ENCODE assay signal across 22 cellular contexts in the genomic region with DNA sequence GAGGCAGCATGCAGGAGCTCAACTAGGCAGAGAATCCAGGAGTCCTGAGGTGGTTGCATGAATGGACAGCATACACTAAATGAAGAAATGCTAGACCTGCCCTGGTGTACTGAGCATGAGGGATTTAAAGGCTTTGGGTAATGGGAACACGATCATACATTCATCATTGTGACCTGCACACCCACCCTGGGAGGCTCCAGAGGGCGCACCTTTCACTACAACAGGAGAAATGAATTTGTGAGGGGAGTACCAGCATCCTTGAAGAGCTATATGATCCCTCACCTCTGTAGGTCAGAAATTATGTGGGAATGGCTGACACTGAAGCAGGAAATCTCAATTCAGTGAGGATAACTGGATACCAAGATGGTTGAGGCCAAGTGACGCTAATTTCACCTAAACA. TPM values are rescaled to one million over a fixed set of nuclear protein-coding genes. Genes with fewer than 3 reads are reported as not detected.
A peak's percentile ranks its signal among the peaks of the same experiment; 100 is the strongest.
DNase-seq lines count a peak whose midpoint lies in the region; ATAC-seq, FAIRE-seq and TF ChIP-seq lines count a peak whose summit lies in the region.
"Had no signal": no experiment of that assay in that cellular context is flagged by ENCODE, and none has a peak within 500 bp of the region (broad histone marks: within the 10 kb centered on the region; RNA-seq: fewer than 3 reads in every experiment).

No MANE protein-coding gene starts in this region.

- H3K27ac ChIP-seq in A549: no peak overlapping the region
- H3K27ac ChIP-seq in GM12878 (ENCODE audit: control insufficient read depth, insufficient read depth): no peak overlapping the region
- no peak overlapping the region for H3K27ac ChIP-seq in gastroesophageal sphincter
- H3K27ac ChIP-seq: HL-60 had no signal

- H3K4me1 ChIP-seq in A549: peaks cover 6% of the 10 kb centered on the region; the same call in 1 of the 3 replicates
- no peaks in the 10 kb centered on the region for H3K4me1 ChIP-seq in Loucy (ENCODE audit: insufficient read depth, low read length, poor library complexity, severe bottlenecking)
- peaks cover 9% of the 10 kb centered on the region; the same call in 1 of the 2 replicates for H3K4me1 ChIP-seq in GM12878 (ENCODE audit: control insufficient read depth, insufficient read depth, low read length)
- no peaks in the 10 kb centered on the region for H3K4me1 ChIP-seq in gastroesophageal sphincter

- H3K9me2 ChIP-seq in Loucy (replicated peaks; ENCODE audit: low read depth, low read length): no peaks in the 10 kb centered on the region
- H3K9me2 ChIP-seq: SK-N-SH had no signal

- peak; percentile 14 to 57; a peak in 3 of 6 replicates for ATAC-seq in A549
- no peak for ATAC-seq in GM12878
- no peak for ATAC-seq in left colon
- ATAC-seq in gastroesophageal sphincter: no peak
- ATAC-seq: Right ventricle myocardium inferior had no signal

- TF ChIP-seq POLR2A in A549 (IDR thresholded peaks at IDR 0.05; ENCODE audit: low read length) (no peak), GM12878 (IDR thresholded peaks at IDR 0.05; ENCODE audit: low read depth, low read length) (no peak), gastroesophageal sphincter (IDR thresholded peaks at IDR 0.05) (no peak)

- no peaks in the 10 kb centered on the region for H3K79me2 ChIP-seq in Loucy (ENCODE audit: insufficient read depth, low read length)
- H3K79me2 ChIP-seq in GM12878 (ENCODE audit: control insufficient read depth, insufficient read depth, low read length): no peaks in the 10 kb centered on the region

- no peak overlapping the region for H2AFZ ChIP-seq in Loucy (ENCODE audit: low read length)
- no peak overlapping the region for H2AFZ ChIP-seq in GM12878 (ENCODE audit: control insufficient read depth, low read depth, low read length)

- no peak for TF ChIP-seq EP300 in A549 (IDR thresholded peaks at IDR 0.05)
- TF ChIP-seq EP300 in GM12878 (IDR thresholded peaks at IDR 0.05; ENCODE audit: borderline replicate concordance in 1 of 2, control insufficient read depth in 1 of 2, low read depth in 2 of 2, low read length in 2 of 2): no peak
- TF ChIP-seq EP300 in gastroesophageal sphincter (IDR thresholded peaks at IDR 0.05): no peak

- H3K9me3 ChIP-seq in A549: no peaks in the 10 kb centered on the region
- no peaks in the 10 kb centered on the region; the same call in 1 of the 2 replicates for H3K9me3 ChIP-seq in Loucy (ENCODE audit: insufficient read depth, low read depth, low read length)
- H3K9me3 ChIP-seq in GM12878 (replicated peaks; ENCODE audit: control insufficient read depth, insufficient read depth, low read length): no peaks in the 10 kb centered on the region
- no peaks in the 10 kb centered on the region for H3K9me3 ChIP-seq in gastroesophageal sphincter
- H3K9me3 ChIP-seq: MG63, SK-N-SH had no signal

- in situ Hi-C loops in GM12878 (cut with MboI): no loop called here

- SMC1A ChIA-PET in GM12878 (lab: Charles Lee; ENCODE audit: uncharacterized antibody, unreplicated experiment): interaction anchor here (0.6 kb wide), 1 partner anchor 167 kb away, joined by 3 read pairs; no protein-coding TSS in a partner anchor

- TF ChIP-seq RAD21 in A549 (conservative IDR thresholded peaks at IDR 0.05 in 1 of 2, IDR thresholded peaks at IDR 0.05 in 1 of 2) (0 out of 5 replicates have a peak, but pooled peaks of 1 of the 2 experiments have one; percentile 10), GM12878 (IDR thresholded peaks at IDR 0.05; ENCODE audit: insufficient read depth, low read depth, low read length) (no peak; the same call in 1 of the 2 replicates)

- TF ChIP-seq CTCF in A549 (IDR thresholded peaks at IDR 0.05) (no peak), GM10266 (IDR thresholded peaks at IDR 0.05; ENCODE audit: control insufficient read depth, insufficient read depth, low read depth, missing control alignments) (peak; percentile 27), Loucy (conservative IDR thresholded peaks at IDR 0.05; ENCODE audit: low read length) (0 out of 2 replicates have a peak, but pooled peaks have one; percentile 10), GM12878 (IDR thresholded peaks at IDR 0.05 in 2 of 3, conservative IDR thresholded peaks at IDR 0.05 in 1 of 3; ENCODE audit: control insufficient read depth in 2 of 3, extremely low read depth in 1 of 3, insufficient read depth in 1 of 3, low read depth in 3 of 3, low read length in 3 of 3) (peak in 2 of 3 experiments; percentile 8 to 17; a peak in 1 of 6 replicates), gastroesophageal sphincter (IDR thresholded peaks at IDR 0.05) (no peak)

- no peak overlapping the region for H3K4me2 ChIP-seq in A549
- no peak overlapping the region for H3K4me2 ChIP-seq in Loucy (ENCODE audit: low read depth, low read length, poor library complexity, severe bottlenecking)
- H3K4me2 ChIP-seq in GM12878 (ENCODE audit: control insufficient read depth, insufficient read depth): no peak overlapping the region
- H3K4me2 ChIP-seq: SK-N-SH had no signal

- BruUV-seq in GM12878 (replicated peaks; lab: Mats Ljungman, UMichigan): no TSS peak

- H4K20me1 ChIP-seq in Loucy (ENCODE audit: insufficient read depth, low read length, poor library complexity, severe bottlenecking) (no peaks in the 10 kb centered on the region), GM12878 (ENCODE audit: control insufficient read depth, insufficient read depth) (no peaks in the 10 kb centered on the region)

- H3K27me3 ChIP-seq in Loucy (ENCODE audit: insufficient read depth, low read length, poor library complexity, severe bottlenecking) (no peaks in the 10 kb centered on the region), GM12878 (replicated peaks in 1 of 2; ENCODE audit: control insufficient read depth in 2 of 2, insufficient read depth in 2 of 2, low read length in 1 of 2) (no peaks in the 10 kb centered on the region), gastroesophageal sphincter (peaks cover 56% of the 10 kb centered on the region)

- WGBS in A549 (ENCODE audit: missing lambda C conversion rate): 19% methylated on average over 3 of the region's 3 CpGs
- WGBS in GM12878 (ENCODE audit: insufficient coverage, insufficient replicate concordance, low lambda C conversion rate, missing lambda C conversion rate): 51% methylated on average over 3 of the region's 3 CpGs
- 100% methylated on average over 1 of the region's 3 CpGs for WGBS in gastroesophageal sphincter (ENCODE audit: low coverage in 1 of 2), 2 donors

- no peak overlapping the region for H3K9ac ChIP-seq in Loucy (ENCODE audit: low read depth, low read length, poor library complexity, severe bottlenecking)
- H3K9ac ChIP-seq in GM12878 (ENCODE audit: control insufficient read depth, insufficient read depth, low read length): no peak overlapping the region
- H3K9ac ChIP-seq: SK-N-SH had no signal

- no peak overlapping the region for H3K4me3 ChIP-seq in A549
- no peak overlapping the region for H3K4me3 ChIP-seq in Loucy (ENCODE audit: low read length, poor library complexity, severe bottlenecking)
- H3K4me3 ChIP-seq in GM12878: no peak overlapping the region
- H3K4me3 ChIP-seq in gastroesophageal sphincter: no peak overlapping the region
- H3K4me3 ChIP-seq: MG63 had no signal

- no peak for DNase-seq in A549 (ENCODE audit: low read depth in 1 of 2, low spot score in 1 of 2)
- no peak for DNase-seq in GM10266 (ENCODE audit: extremely low spot score)
- DNase-seq in GM12878 (ENCODE audit: low read depth, low spot score): no peak
- DNase-seq in left colon: no peak
- DNase-seq in NCI-H128 (lab: John Stamatoyannopoulos, UW; ENCODE audit: unreplicated experiment): no peak
- DNase-seq in dermis blood vessel endothelial cell: no peak
- DNase-seq: AML-193; CD4-positive, alpha-beta T cell; DMS79; GDM1; KG1; MG63; NCI-H1105 treated with DMSO at 0.1 percent for 48 hours; NCI-H2029; NCI-H2227 treated with DMSO at 0.1 percent for 48 hours; NCI-H524 treated with DMSO at 0.1 percent for 48 hours; SK-N-SH; T-helper 1 cell had no signal

- FAIRE-seq in A549 (lab: Jason Lieb, UNC) (no peak), GM12878 (lab: Jason Lieb, UNC) (no peak)

- RAD21 ChIA-PET in GM12878 (lab: Charles Lee; ENCODE audit: unreplicated experiment): interaction anchor here (1.0 to 1.3 kb wide), 3 partner anchors 16 to 39 kb away, joined by 3 to 8 read pairs (median 3); a partner anchor contains a TSS

- H3K36me3 ChIP-seq in Loucy (ENCODE audit: insufficient read depth, low read length): no peaks in the 10 kb centered on the region
- no peaks in the 10 kb centered on the region for H3K36me3 ChIP-seq in GM12878 (ENCODE audit: control insufficient read depth in 2 of 2, insufficient read depth in 2 of 2, low read length in 1 of 2)
- H3K36me3 ChIP-seq in gastroesophageal sphincter: no peaks in the 10 kb centered on the region
- H3K36me3 ChIP-seq: MG63 had no signal

- POLR2A ChIA-PET in A549 (lab: Yijun Ruan, JAX): no interaction called here
- POLR2A ChIA-PET in GM12878 (lab: Charles Lee): interaction anchor here (0.6 to 1.4 kb wide), 2 partner anchors 10 to 18 kb away, joined by 3 to 4 read pairs; no protein-coding TSS in a partner anchor

- no peaks in the 10 kb centered on the region for H3F3A ChIP-seq in Loucy (ENCODE audit: low read depth)

- CTCF ChIA-PET in A549 (lab: Yijun Ruan, JAX) (interaction anchor here (0.8 to 1.7 kb wide), 5 partner anchors 9 to 40 kb away, joined by 3 to 6 read pairs (median 3); a partner anchor contains a TSS), GM12878 (lab: Yijun Ruan, JAX) (interaction anchor here (0.8 to 3.4 kb wide), 5 partner anchors 10 to 47 kb away, joined by 3 to 24 read pairs (median 4); no protein-coding TSS in a partner anchor)

- intact Hi-C loops in GM12878 (cut with micrococcal nuclease; ENCODE audit: unreplicated experiment) (no loop called here), left colon (cut with DNase I, micrococcal nuclease) (no loop called here)

RNA-seq across cellular contexts. Expression of a gene that starts 8.9 kb away (rescaled TPM):
- polyA plus RNA-seq in A549 (2011; rRNA removed) (0.42 and 0.49 TPM in 2 replicates), A549 (2017; fragmentation: RNase III; extraction: RNeasy Plus Mini Kit Qiagen cat#74134 plus additional on column Dnase treatment) (0.14 to 0.36 TPM (median 0.21 TPM) in 3 replicates), GM12878 (2011; rRNA removed) (0.37 and 0.79 TPM in 2 replicates), GM12878 (2014; fragmentation: Illumina TruSeq; extraction: Trizol) (2.4 and 3.1 TPM in 2 replicates), GM12878 (2014; fragmentation: Nextera tagmentation; extraction: Ambion mirVana) (under 1 TPM; 0.19 to 0.55 TPM), GM12878 (2014; rRNA removed) (3.1 and 4.0 TPM in 2 replicates), GM12878 (2016; fragmentation: Nextera tagmentation; extraction: Ambion mirVana) (1 to 10 TPM; 1.1 to 3.0 TPM)
- 0.08 and 0.22 TPM in 2 replicates for polyA plus RNA-seq in A549 (2012; cell fraction: cytosol; rRNA removed)
- polyA plus RNA-seq in A549 (2012; cell fraction: nucleus; rRNA removed): 0.62 and 1.2 TPM in 2 replicates
- polyA minus RNA-seq in A549 (2011; rRNA and poly(A)+ RNA removed): 0.92 and 1.2 TPM in 2 replicates
- total RNA-seq in GM12878 (2013; cell fraction: nucleolus; rRNA removed): 2.7 and 3.1 TPM in 2 replicates
- total RNA-seq in GM12878 (2014; rRNA removed) (0.96 and 2.4 TPM in 2 replicates), GM12878 (2014; rRNA removed; fragmentation: Illumina TruSeq; extraction: Trizol) (0.83 and 1.3 TPM in 2 replicates), GM12878 (2021) (1.6 and 1.8 TPM in 2 replicates), left colon (under 1 TPM in 1 of 2 donors, not detected in 1; 0.12 TPM), gastroesophageal sphincter (not detected), dermis blood vessel endothelial cell (0.14 TPM in 1 of 2 replicates, not detected in the other)
- 2.2 TPM for polyA plus RNA-seq in GM12878 (2011; ENCODE audit: low read depth)
- 0.64 and 0.87 TPM in 2 replicates for polyA plus RNA-seq in GM12878 (2011; cell fraction: cytosol; rRNA removed)
- 3.2 and 5.3 TPM in 2 replicates for polyA plus RNA-seq in GM12878 (2011; cell fraction: nucleus; rRNA removed)
- polyA plus RNA-seq in GM12878 (2012): 3.8 and 5.3 TPM in 2 replicates
- polyA minus RNA-seq in GM12878 (2011; rRNA and poly(A)+ RNA removed): 0.51 and 1.5 TPM in 2 replicates
- not detected in 2 replicates for polyA minus RNA-seq in GM12878 (2011; cell fraction: cytosol; rRNA and poly(A)+ RNA removed)
- polyA minus RNA-seq in GM12878 (2011; cell fraction: nucleus; rRNA and poly(A)+ RNA removed): 1.5 and 1.8 TPM in 2 replicates
- total RNA-seq: CD4-positive, alpha-beta T cell; Right ventricle myocardium inferior had no signal

RNA-seq across cellular contexts. Expression of a gene that starts 27.5 kb away (rescaled TPM):
- polyA plus RNA-seq in A549 (2011; rRNA removed) (not detected in 2 replicates), A549 (2017; fragmentation: RNase III; extraction: RNeasy Plus Mini Kit Qiagen cat#74134 plus additional on column Dnase treatment) (not detected in 3 replicates), GM12878 (2011; rRNA removed) (0.09 and 0.31 TPM in 2 replicates), GM12878 (2014; fragmentation: Illumina TruSeq; extraction: Trizol) (not detected in 2 replicates), GM12878 (2014; fragmentation: Nextera tagmentation; extraction: Ambion mirVana) (not detected), GM12878 (2014; rRNA removed) (not detected in 2 replicates), GM12878 (2016; fragmentation: Nextera tagmentation; extraction: Ambion mirVana) (not detected)
- polyA plus RNA-seq in A549 (2012; cell fraction: cytosol; rRNA removed): not detected in 2 replicates
- not detected in 2 replicates for polyA plus RNA-seq in A549 (2012; cell fraction: nucleus; rRNA removed)
- polyA minus RNA-seq in A549 (2011; rRNA and poly(A)+ RNA removed): not detected in 2 replicates
- total RNA-seq in GM12878 (2013; cell fraction: nucleolus; rRNA removed): not detected in 2 replicates
- total RNA-seq in GM12878 (2014; rRNA removed) (not detected in 2 replicates), GM12878 (2014; rRNA removed; fragmentation: Illumina TruSeq; extraction: Trizol) (not detected in 2 replicates), GM12878 (2021) (not detected in 2 replicates), left colon (10 to 100 TPM in 1 of 2 donors, 1 to 10 TPM in 1; 5.7 to 11.7 TPM), gastroesophageal sphincter (not detected), dermis blood vessel endothelial cell (not detected in 2 replicates)
- polyA plus RNA-seq in GM12878 (2011; ENCODE audit: low read depth): not detected
- polyA plus RNA-seq in GM12878 (2011; cell fraction: cytosol; rRNA removed): 0.07 and 0.20 TPM in 2 replicates
- polyA plus RNA-seq in GM12878 (2011; cell fraction: nucleus; rRNA removed): 0.31 and 0.83 TPM in 2 replicates
- not detected in 2 replicates for polyA plus RNA-seq in GM12878 (2012)
- polyA minus RNA-seq in GM12878 (2011; rRNA and poly(A)+ RNA removed): 0.15 TPM in 1 of 2 replicates, not detected in the other
- polyA minus RNA-seq in GM12878 (2011; cell fraction: cytosol; rRNA and poly(A)+ RNA removed): not detected in 2 replicates
- 0.36 TPM in 1 of 2 replicates, not detected in the other for polyA minus RNA-seq in GM12878 (2011; cell fraction: nucleus; rRNA and poly(A)+ RNA removed)
- total RNA-seq: CD4-positive, alpha-beta T cell; Right ventricle myocardium inferior had no signal
- polyA plus RNA-seq: SK-N-SH had no signal

RNA-seq across cellular contexts. Expression of a gene that starts 29.0 kb away (rescaled TPM):
- polyA plus RNA-seq in A549 (2011; rRNA removed): not detected in 2 replicates
- polyA plus RNA-seq in A549 (2012; cell fraction: cytosol; rRNA removed): not detected in 2 replicates
- polyA plus RNA-seq in A549 (2012; cell fraction: nucleus; rRNA removed): 0.23 TPM in 1 of 2 replicates, not detected in the other
- not detected in 3 replicates for polyA plus RNA-seq in A549 (2017; fragmentation: RNase III; extraction: RNeasy Plus Mini Kit Qiagen cat#74134 plus additional on column Dnase treatment)
- not detected in 2 replicates for polyA minus RNA-seq in A549 (2011; rRNA and poly(A)+ RNA removed)
- 0.81 TPM in 1 of 2 replicates, not detected in the other for total RNA-seq in GM12878 (2013; cell fraction: nucleolus; rRNA removed)
- total RNA-seq in GM12878 (2014; rRNA removed): not detected in 2 replicates
- 0.14 TPM in 1 of 2 replicates, not detected in the other for total RNA-seq in GM12878 (2014; rRNA removed; fragmentation: Illumina TruSeq; extraction: Trizol)
- total RNA-seq in GM12878 (2021): not detected in 2 replicates
- polyA plus RNA-seq in GM12878 (2011; ENCODE audit: low read depth): not detected
- polyA plus RNA-seq in GM12878 (2011; rRNA removed): 0.13 and 0.31 TPM in 2 replicates
- polyA plus RNA-seq in GM12878 (2011; cell fraction: cytosol; rRNA removed): 0.40 and 0.84 TPM in 2 replicates
- 0.73 and 1.4 TPM in 2 replicates for polyA plus RNA-seq in GM12878 (2011; cell fraction: nucleus; rRNA removed)
- polyA plus RNA-seq in GM12878 (2012): 0.28 and 1.5 TPM in 2 replicates
- 0.06 TPM in 1 of 2 replicates, not detected in the other for polyA plus RNA-seq in GM12878 (2014; fragmentation: Illumina TruSeq; extraction: Trizol)
- not detected for polyA plus RNA-seq in GM12878 (2014; fragmentation: Nextera tagmentation; extraction: Ambion mirVana)
- polyA plus RNA-seq in GM12878 (2014; rRNA removed): not detected in 2 replicates
- polyA plus RNA-seq in GM12878 (2016; fragmentation: Nextera tagmentation; extraction: Ambion mirVana): not detected
- not detected in 2 replicates for polyA minus RNA-seq in GM12878 (2011; rRNA and poly(A)+ RNA removed)
- not detected in 2 replicates for polyA minus RNA-seq in GM12878 (2011; cell fraction: cytosol; rRNA and poly(A)+ RNA removed)
- polyA minus RNA-seq in GM12878 (2011; cell fraction: nucleus; rRNA and poly(A)+ RNA removed): 0.67 TPM in 1 of 2 replicates, not detected in the other
- 1 to 10 TPM; 3.5 to 6.4 TPM for total RNA-seq in left colon
- not detected for total RNA-seq in gastroesophageal sphincter
- not detected in 2 replicates for total RNA-seq in dermis blood vessel endothelial cell
- total RNA-seq: CD4-positive, alpha-beta T cell; Right ventricle myocardium inferior had no signal
- polyA plus RNA-seq: SK-N-SH had no signal

RNA-seq across cellular contexts. Expression of a gene that starts 48.8 kb away (rescaled TPM):
- polyA plus RNA-seq in A549 (2011; rRNA removed) (not detected in 2 replicates), A549 (2017; fragmentation: RNase III; extraction: RNeasy Plus Mini Kit Qiagen cat#74134 plus additional on column Dnase treatment) (not detected in 3 replicates), GM12878 (2011; rRNA removed) (not detected in 2 replicates), GM12878 (2014; fragmentation: Illumina TruSeq; extraction: Trizol) (0.04 TPM in 1 of 2 replicates, not detected in the other), GM12878 (2014; fragmentation: Nextera tagmentation; extraction: Ambion mirVana) (not detected), GM12878 (2014; rRNA removed) (0.05 and 0.08 TPM in 2 replicates), GM12878 (2016; fragmentation: Nextera tagmentation; extraction: Ambion mirVana) (not detected)
- polyA plus RNA-seq in A549 (2012; cell fraction: cytosol; rRNA removed): not detected in 2 replicates
- polyA plus RNA-seq in A549 (2012; cell fraction: nucleus; rRNA removed): not detected in 2 replicates
- not detected in 2 replicates for polyA minus RNA-seq in A549 (2011; rRNA and poly(A)+ RNA removed)
- total RNA-seq in GM12878 (2013; cell fraction: nucleolus; rRNA removed): not detected in 2 replicates
- total RNA-seq in GM12878 (2014; rRNA removed) (not detected in 2 replicates), GM12878 (2014; rRNA removed; fragmentation: Illumina TruSeq; extraction: Trizol) (not detected in 2 replicates), GM12878 (2021) (not detected in 2 replicates), left colon (1 to 10 TPM; 4.5 to 8.5 TPM), gastroesophageal sphincter (not detected), dermis blood vessel endothelial cell (not detected in 2 replicates)
- not detected for polyA plus RNA-seq in GM12878 (2011; ENCODE audit: low read depth)
- not detected in 2 replicates for polyA plus RNA-seq in GM12878 (2011; cell fraction: cytosol; rRNA removed)
- not detected in 2 replicates for polyA plus RNA-seq in GM12878 (2011; cell fraction: nucleus; rRNA removed)
- polyA plus RNA-seq in GM12878 (2012): 0.13 TPM in 1 of 2 replicates, not detected in the other
- polyA minus RNA-seq in GM12878 (2011; rRNA and poly(A)+ RNA removed): not detected in 2 replicates
- polyA minus RNA-seq in GM12878 (2011; cell fraction: cytosol; rRNA and poly(A)+ RNA removed): not detected in 2 replicates
- not detected in 2 replicates for polyA minus RNA-seq in GM12878 (2011; cell fraction: nucleus; rRNA and poly(A)+ RNA removed)
- total RNA-seq: CD4-positive, alpha-beta T cell; Right ventricle myocardium inferior had no signal
- polyA plus RNA-seq: SK-N-SH had no signal

RNA-seq across cellular contexts. Expression of a gene that starts 58.6 kb away (rescaled TPM):
- 0.25 and 0.30 TPM in 2 replicates for polyA plus RNA-seq in A549 (2011; rRNA removed)
- 0.11 and 0.12 TPM in 2 replicates for polyA plus RNA-seq in A549 (2012; cell fraction: cytosol; rRNA removed)
- 0.07 and 0.12 TPM in 2 replicates for polyA plus RNA-seq in A549 (2012; cell fraction: nucleus; rRNA removed)
- polyA plus RNA-seq in A549 (2017; fragmentation: RNase III; extraction: RNeasy Plus Mini Kit Qiagen cat#74134 plus additional on column Dnase treatment): not detected in 3 replicates
- 0.97 TPM in 1 of 2 replicates, not detected in the other for polyA minus RNA-seq in A549 (2011; rRNA and poly(A)+ RNA removed)
- total RNA-seq in GM12878 (2013; cell fraction: nucleolus; rRNA removed): 21.5 and 24.1 TPM in 2 replicates
- 3.3 and 3.4 TPM in 2 replicates for total RNA-seq in GM12878 (2014; rRNA removed)
- total RNA-seq in GM12878 (2014; rRNA removed; fragmentation: Illumina TruSeq; extraction: Trizol): 3.4 and 3.5 TPM in 2 replicates
- 24.8 and 27.5 TPM in 2 replicates for total RNA-seq in GM12878 (2021)
- 28.1 TPM for polyA plus RNA-seq in GM12878 (2011; ENCODE audit: low read depth)
- polyA plus RNA-seq in GM12878 (2011; rRNA removed): 21.1 and 24.8 TPM in 2 replicates
- 23.5 and 37.4 TPM in 2 replicates for polyA plus RNA-seq in GM12878 (2011; cell fraction: cytosol; rRNA removed)
- polyA plus RNA-seq in GM12878 (2011; cell fraction: nucleus; rRNA removed): 28.3 and 35.0 TPM in 2 replicates
- 55.9 and 77.5 TPM in 2 replicates for polyA plus RNA-seq in GM12878 (2012)
- polyA plus RNA-seq in GM12878 (2014; fragmentation: Illumina TruSeq; extraction: Trizol): 27.1 and 34.6 TPM in 2 replicates
- 10 to 100 TPM; 20.7 to 22.0 TPM for polyA plus RNA-seq in GM12878 (2014; fragmentation: Nextera tagmentation; extraction: Ambion mirVana)
- polyA plus RNA-seq in GM12878 (2014; rRNA removed): 19.6 and 22.8 TPM in 2 replicates
- 10 to 100 TPM; 13.9 to 14.4 TPM for polyA plus RNA-seq in GM12878 (2016; fragmentation: Nextera tagmentation; extraction: Ambion mirVana)
- polyA minus RNA-seq in GM12878 (2011; rRNA and poly(A)+ RNA removed): 26.0 and 41.9 TPM in 2 replicates
- polyA minus RNA-seq in GM12878 (2011; cell fraction: cytosol; rRNA and poly(A)+ RNA removed): 12.9 and 16.8 TPM in 2 replicates
- polyA minus RNA-seq in GM12878 (2011; cell fraction: nucleus; rRNA and poly(A)+ RNA removed): 17.8 and 37.6 TPM in 2 replicates
- total RNA-seq in left colon: 100 to 1,000 TPM; 182 to 236 TPM
- not detected for total RNA-seq in gastroesophageal sphincter
- total RNA-seq in dermis blood vessel endothelial cell: not detected in 2 replicates
- total RNA-seq: CD4-positive, alpha-beta T cell had no signal
- polyA plus RNA-seq: SK-N-SH had no signal

Comparison
In these comparisons a context has a peak if more than half of its experiments do, and no peak if none do; other contexts are left out.
1. ATAC-seq: peak in A549 (2 of 2); none in GM12878 (single experiment), left colon (single experiment) and gastroesophageal sphincter (single experiment).
2. CTCF ChIP-seq: peak in GM10266 (single experiment), Loucy (single experiment) and GM12878 (2 of 3); none in A549 (single experiment) and gastroesophageal sphincter (0 of 4).